1 cellular context compared by ENCODE assay signal in the genomic region with DNA sequence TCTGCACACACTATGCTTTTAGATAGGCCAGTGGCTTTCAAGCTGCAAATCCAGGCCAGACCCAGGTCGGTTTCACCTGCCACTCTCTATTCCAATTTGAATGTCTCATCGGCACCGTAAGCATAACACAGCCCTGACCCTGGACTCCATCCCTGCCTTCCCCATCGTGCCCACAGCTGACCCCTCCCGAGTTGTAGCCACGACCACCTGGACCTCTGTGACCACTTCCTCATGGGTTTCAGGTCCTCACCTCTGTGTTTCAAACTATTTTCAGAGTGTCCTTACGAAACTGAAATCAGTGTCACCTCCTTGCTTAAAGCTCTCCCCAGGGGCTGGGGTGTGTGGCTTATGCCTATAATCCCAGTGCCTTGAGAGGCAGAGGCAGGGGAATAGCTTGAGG.
TF ChIP-seq lines count a peak whose summit lies in the region.

No MANE protein-coding gene starts in this region.

TF ChIP-seq in GM12878, 131 proteins besides CTCF, POLR2A, EP300 and RAD21 (continued from another document and continues in another):
- TF ChIP-seq, protein P1, sequence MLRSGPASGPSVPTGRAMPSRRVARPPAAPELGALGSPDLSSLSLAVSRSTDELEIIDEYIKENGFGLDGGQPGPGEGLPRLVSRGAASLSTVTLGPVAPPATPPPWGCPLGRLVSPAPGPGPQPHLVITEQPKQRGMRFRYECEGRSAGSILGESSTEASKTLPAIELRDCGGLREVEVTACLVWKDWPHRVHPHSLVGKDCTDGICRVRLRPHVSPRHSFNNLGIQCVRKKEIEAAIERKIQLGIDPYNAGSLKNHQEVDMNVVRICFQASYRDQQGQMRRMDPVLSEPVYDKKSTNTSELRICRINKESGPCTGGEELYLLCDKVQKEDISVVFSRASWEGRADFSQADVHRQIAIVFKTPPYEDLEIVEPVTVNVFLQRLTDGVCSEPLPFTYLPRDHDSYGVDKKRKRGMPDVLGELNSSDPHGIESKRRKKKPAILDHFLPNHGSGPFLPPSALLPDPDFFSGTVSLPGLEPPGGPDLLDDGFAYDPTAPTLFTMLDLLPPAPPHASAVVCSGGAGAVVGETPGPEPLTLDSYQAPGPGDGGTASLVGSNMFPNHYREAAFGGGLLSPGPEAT (IDR thresholded peaks at IDR 0.05; ENCODE audit: low read depth): 0 out of 2 replicates have a peak, but pooled peaks have one; percentile 51
- TF ChIP-seq NR2C2 (IDR thresholded peaks at IDR 0.05; ENCODE audit: borderline replicate concordance, control insufficient read depth, insufficient read length, low read depth) (no peak), ESRRA (IDR thresholded peaks at IDR 0.05; ENCODE audit: low read length) (no peak), FOXK2 (IDR thresholded peaks at IDR 0.05) (no peak), NR2F1 (conservative IDR thresholded peaks at IDR 0.05) (peak; percentile 89), RAD51 (IDR thresholded peaks at IDR 0.05) (no peak), RUNX3 (IDR thresholded peaks at IDR 0.05; ENCODE audit: low read length) (peak; percentile 92), STAT3 (IDR thresholded peaks at IDR 0.05; ENCODE audit: low read depth, low read length) (no peak), MYB (IDR thresholded peaks at IDR 0.05; ENCODE audit: borderline replicate concordance, low read depth, low read length) (no peak), POLR2AphosphoS2 (IDR thresholded peaks at IDR 0.05; ENCODE audit: low read depth, low read length) (no peak), PML (IDR thresholded peaks at IDR 0.05; ENCODE audit: low read length) (no peak), HDAC2 (IDR thresholded peaks at IDR 0.05) (no peak), ZSCAN29 (IDR thresholded peaks at IDR 0.05) (no peak), SMARCA5 (IDR thresholded peaks at IDR 0.05) (no peak), SMAD1 (IDR thresholded peaks at IDR 0.05; ENCODE audit: low read depth, partially characterized antibody) (no peak), BCL11A (IDR thresholded peaks at IDR 0.05; ENCODE audit: low read depth, low read length) (peak; percentile 63), TCF12 (IDR thresholded peaks at IDR 0.05; ENCODE audit: low read depth, low read length) (peak; percentile 84; the same call in 1 of the 2 replicates), EGR1 (IDR thresholded peaks at IDR 0.05; ENCODE audit: borderline replicate concordance in 1 of 2, low read depth in 2 of 2, low read length in 2 of 2) (no peak), RELA (IDR thresholded peaks at IDR 0.05; ENCODE audit: borderline replicate concordance, partially characterized antibody) (no peak), RCOR1 (conservative IDR thresholded peaks at IDR 0.05; ENCODE audit: low read depth, low read length) (no peak), PAX5 (IDR thresholded peaks at IDR 0.05; ENCODE audit: borderline replicate concordance, low read depth, low read length) (peak; percentile 79), POLR2AphosphoS5 (IDR thresholded peaks at IDR 0.05; ENCODE audit: low read length) (0 out of 2 replicates have a peak, but pooled peaks have one; percentile 13), ZNF384 (IDR thresholded peaks at IDR 0.05; ENCODE audit: borderline replicate concordance, low read depth, low read length) (no peak), CBX5 (IDR thresholded peaks at IDR 0.05; ENCODE audit: low read depth) (no peak), TARDBP (IDR thresholded peaks at IDR 0.05; ENCODE audit: borderline replicate concordance) (no peak), EZH2 (IDR thresholded peaks at IDR 0.05; ENCODE audit: borderline replicate concordance, control insufficient read depth, low read depth, low read length) (no peak), SREBF1 (IDR thresholded peaks at IDR 0.05; ENCODE audit: low read length) (no peak), SPI1 (IDR thresholded peaks at IDR 0.05; ENCODE audit: borderline replicate concordance, insufficient read depth, low read depth, low read length) (peak; percentile 88), YY1 (IDR thresholded peaks at IDR 0.05; ENCODE audit: low read depth, low read length) (no peak), KAT2A (conservative IDR thresholded peaks at IDR 0.05; ENCODE audit: control insufficient read depth, low read depth, low read length) (no peak)
- TF ChIP-seq, protein P2, sequence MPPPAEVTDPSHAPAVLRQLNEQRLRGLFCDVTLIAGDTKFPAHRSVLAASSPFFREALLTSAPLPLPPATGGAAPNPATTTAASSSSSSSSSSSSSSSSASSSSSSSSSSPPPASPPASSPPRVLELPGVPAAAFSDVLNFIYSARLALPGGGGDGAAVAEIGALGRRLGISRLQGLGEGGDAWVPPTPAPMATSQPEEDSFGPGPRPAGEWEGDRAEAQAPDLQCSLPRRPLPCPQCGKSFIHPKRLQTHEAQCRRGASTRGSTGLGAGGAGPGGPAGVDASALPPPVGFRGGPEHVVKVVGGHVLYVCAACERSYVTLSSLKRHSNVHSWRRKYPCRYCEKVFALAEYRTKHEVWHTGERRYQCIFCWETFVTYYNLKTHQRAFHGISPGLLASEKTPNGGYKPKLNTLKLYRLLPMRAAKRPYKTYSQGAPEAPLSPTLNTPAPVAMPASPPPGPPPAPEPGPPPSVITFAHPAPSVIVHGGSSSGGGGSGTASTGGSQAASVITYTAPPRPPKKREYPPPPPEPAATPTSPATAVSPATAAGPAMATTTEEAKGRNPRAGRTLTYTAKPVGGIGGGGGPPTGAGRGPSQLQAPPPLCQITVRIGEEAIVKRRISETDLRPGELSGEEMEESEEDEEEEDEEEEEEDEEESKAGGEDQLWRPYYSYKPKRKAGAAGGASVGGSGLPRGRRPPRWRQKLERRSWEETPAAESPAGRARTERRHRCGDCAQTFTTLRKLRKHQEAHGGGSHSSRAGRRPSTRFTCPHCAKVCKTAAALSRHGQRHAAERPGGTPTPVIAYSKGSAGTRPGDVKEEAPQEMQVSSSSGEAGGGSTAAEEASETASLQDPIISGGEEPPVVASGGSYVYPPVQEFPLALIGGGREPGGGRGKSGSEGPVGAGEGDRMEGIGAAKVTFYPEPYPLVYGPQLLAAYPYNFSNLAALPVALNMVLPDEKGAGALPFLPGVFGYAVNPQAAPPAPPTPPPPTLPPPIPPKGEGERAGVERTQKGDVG (CRISPR knock-in tag; IDR thresholded peaks at IDR 0.05): no peak
- TF ChIP-seq, protein P3, sequence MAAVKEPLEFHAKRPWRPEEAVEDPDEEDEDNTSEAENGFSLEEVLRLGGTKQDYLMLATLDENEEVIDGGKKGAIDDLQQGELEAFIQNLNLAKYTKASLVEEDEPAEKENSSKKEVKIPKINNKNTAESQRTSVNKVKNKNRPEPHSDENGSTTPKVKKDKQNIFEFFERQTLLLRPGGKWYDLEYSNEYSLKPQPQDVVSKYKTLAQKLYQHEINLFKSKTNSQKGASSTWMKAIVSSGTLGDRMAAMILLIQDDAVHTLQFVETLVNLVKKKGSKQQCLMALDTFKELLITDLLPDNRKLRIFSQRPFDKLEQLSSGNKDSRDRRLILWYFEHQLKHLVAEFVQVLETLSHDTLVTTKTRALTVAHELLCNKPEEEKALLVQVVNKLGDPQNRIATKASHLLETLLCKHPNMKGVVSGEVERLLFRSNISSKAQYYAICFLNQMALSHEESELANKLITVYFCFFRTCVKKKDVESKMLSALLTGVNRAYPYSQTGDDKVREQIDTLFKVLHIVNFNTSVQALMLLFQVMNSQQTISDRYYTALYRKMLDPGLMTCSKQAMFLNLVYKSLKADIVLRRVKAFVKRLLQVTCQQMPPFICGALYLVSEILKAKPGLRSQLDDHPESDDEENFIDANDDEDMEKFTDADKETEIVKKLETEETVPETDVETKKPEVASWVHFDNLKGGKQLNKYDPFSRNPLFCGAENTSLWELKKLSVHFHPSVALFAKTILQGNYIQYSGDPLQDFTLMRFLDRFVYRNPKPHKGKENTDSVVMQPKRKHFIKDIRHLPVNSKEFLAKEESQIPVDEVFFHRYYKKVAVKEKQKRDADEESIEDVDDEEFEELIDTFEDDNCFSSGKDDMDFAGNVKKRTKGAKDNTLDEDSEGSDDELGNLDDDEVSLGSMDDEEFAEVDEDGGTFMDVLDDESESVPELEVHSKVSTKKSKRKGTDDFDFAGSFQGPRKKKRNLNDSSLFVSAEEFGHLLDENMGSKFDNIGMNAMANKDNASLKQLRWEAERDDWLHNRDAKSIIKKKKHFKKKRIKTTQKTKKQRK (IDR thresholded peaks at IDR 0.05; ENCODE audit: low read depth, low read length): no peak
- TF ChIP-seq, protein P4, sequence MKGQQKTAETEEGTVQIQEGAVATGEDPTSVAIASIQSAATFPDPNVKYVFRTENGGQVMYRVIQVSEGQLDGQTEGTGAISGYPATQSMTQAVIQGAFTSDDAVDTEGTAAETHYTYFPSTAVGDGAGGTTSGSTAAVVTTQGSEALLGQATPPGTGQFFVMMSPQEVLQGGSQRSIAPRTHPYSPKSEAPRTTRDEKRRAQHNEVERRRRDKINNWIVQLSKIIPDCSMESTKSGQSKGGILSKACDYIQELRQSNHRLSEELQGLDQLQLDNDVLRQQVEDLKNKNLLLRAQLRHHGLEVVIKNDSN (IDR thresholded peaks at IDR 0.05; ENCODE audit: borderline replicate concordance, extremely low read length, insufficient read depth, low read depth, low read length): no peak
- TF ChIP-seq, protein P5, sequence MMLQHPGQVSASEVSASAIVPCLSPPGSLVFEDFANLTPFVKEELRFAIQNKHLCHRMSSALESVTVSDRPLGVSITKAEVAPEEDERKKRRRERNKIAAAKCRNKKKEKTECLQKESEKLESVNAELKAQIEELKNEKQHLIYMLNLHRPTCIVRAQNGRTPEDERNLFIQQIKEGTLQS (IDR thresholded peaks at IDR 0.05; ENCODE audit: borderline replicate concordance, extremely low read depth, low read depth, low read length): no peak
- TF ChIP-seq, protein P6, sequence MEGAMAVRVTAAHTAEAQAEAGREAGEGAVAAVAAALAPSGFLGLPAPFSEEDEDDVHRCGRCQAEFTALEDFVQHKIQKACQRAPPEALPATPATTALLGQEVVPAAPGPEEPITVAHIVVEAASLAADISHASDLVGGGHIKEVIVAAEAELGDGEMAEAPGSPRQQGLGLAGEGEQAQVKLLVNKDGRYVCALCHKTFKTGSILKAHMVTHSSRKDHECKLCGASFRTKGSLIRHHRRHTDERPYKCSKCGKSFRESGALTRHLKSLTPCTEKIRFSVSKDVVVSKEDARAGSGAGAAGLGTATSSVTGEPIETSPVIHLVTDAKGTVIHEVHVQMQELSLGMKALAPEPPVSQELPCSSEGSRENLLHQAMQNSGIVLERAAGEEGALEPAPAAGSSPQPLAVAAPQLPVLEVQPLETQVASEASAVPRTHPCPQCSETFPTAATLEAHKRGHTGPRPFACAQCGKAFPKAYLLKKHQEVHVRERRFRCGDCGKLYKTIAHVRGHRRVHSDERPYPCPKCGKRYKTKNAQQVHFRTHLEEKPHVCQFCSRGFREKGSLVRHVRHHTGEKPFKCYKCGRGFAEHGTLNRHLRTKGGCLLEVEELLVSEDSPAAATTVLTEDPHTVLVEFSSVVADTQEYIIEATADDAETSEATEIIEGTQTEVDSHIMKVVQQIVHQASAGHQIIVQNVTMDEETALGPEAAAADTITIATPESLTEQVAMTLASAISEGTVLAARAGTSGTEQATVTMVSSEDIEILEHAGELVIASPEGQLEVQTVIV (IDR thresholded peaks at IDR 0.05; ENCODE audit: borderline replicate concordance, partially characterized antibody): no peak
- TF ChIP-seq, protein P7, sequence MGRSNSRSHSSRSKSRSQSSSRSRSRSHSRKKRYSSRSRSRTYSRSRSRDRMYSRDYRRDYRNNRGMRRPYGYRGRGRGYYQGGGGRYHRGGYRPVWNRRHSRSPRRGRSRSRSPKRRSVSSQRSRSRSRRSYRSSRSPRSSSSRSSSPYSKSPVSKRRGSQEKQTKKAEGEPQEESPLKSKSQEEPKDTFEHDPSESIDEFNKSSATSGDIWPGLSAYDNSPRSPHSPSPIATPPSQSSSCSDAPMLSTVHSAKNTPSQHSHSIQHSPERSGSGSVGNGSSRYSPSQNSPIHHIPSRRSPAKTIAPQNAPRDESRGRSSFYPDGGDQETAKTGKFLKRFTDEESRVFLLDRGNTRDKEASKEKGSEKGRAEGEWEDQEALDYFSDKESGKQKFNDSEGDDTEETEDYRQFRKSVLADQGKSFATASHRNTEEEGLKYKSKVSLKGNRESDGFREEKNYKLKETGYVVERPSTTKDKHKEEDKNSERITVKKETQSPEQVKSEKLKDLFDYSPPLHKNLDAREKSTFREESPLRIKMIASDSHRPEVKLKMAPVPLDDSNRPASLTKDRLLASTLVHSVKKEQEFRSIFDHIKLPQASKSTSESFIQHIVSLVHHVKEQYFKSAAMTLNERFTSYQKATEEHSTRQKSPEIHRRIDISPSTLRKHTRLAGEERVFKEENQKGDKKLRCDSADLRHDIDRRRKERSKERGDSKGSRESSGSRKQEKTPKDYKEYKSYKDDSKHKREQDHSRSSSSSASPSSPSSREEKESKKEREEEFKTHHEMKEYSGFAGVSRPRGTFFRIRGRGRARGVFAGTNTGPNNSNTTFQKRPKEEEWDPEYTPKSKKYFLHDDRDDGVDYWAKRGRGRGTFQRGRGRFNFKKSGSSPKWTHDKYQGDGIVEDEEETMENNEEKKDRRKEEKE (IDR thresholded peaks at IDR 0.05): no peak
- TF ChIP-seq, protein P8, sequence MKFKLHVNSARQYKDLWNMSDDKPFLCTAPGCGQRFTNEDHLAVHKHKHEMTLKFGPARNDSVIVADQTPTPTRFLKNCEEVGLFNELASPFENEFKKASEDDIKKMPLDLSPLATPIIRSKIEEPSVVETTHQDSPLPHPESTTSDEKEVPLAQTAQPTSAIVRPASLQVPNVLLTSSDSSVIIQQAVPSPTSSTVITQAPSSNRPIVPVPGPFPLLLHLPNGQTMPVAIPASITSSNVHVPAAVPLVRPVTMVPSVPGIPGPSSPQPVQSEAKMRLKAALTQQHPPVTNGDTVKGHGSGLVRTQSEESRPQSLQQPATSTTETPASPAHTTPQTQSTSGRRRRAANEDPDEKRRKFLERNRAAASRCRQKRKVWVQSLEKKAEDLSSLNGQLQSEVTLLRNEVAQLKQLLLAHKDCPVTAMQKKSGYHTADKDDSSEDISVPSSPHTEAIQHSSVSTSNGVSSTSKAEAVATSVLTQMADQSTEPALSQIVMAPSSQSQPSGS (IDR thresholded peaks at IDR 0.05; ENCODE audit: low read length): no peak; the same call in 1 of the 2 replicates
- TF ChIP-seq, protein P9, sequence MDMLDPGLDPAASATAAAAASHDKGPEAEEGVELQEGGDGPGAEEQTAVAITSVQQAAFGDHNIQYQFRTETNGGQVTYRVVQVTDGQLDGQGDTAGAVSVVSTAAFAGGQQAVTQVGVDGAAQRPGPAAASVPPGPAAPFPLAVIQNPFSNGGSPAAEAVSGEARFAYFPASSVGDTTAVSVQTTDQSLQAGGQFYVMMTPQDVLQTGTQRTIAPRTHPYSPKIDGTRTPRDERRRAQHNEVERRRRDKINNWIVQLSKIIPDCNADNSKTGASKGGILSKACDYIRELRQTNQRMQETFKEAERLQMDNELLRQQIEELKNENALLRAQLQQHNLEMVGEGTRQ (IDR thresholded peaks at IDR 0.05; ENCODE audit: borderline replicate concordance, low read depth, low read length): no peak
